ENCODE assay signal across 1 cellular context in the genomic region with DNA sequence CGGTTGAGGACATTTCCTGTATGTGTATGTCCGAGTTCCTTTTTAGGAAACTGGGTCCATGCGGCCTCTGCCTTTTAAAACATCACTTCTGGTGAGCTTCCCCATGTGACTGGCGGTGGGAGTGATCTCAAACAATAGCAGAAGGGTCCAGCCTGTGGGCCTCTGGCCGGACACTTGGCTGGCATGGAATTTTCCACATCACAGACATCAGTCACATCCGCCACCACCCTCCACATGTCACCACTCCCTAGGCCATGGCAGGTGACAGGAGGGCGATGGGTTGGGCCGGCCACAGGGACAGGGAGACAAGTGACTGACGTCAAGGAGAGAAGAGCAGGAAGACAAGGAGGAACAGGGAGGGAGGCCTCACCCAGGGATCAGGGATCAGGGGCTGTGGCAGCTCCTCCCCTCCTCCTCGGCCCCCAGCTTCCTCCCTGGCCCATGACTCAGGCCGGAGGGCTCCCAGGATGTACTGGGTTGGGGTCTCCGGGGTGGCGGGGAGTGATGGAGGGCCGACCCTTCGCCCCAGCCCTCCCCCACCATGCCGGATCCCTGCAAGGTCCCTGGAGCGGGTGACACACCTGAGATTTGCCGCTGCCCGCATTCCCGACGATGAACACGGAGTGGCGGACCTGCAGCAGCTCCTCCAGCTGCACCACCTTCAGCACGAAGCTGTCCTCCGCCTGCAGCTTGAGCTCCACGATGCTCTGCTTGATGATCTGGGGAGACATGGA.
TF ChIP-seq lines count a peak whose summit lies in the region.

No MANE protein-coding gene starts in this region.

TF ChIP-seq in endothelial cell of umbilical vein, 7 proteins besides CTCF, POLR2A, EP300 and RAD21 (continued from another document):
- no peak for TF ChIP-seq EZH2 (IDR thresholded peaks at IDR 0.05; ENCODE audit: borderline replicate concordance, low read depth, low read length, severe bottlenecking)
- TF ChIP-seq POLR2AphosphoS5 (IDR thresholded peaks at IDR 0.05; ENCODE audit: insufficient read depth, low read depth, low read length) = no peak
- TF ChIP-seq MYC (IDR thresholded peaks at IDR 0.05; ENCODE audit: low read depth, low read length) = no peak
TF ChIP-seq in endothelial cell of umbilical vein: peak in this region for 0.
